Comparison of ENCODE assay signal across 8 cellular contexts in the genomic region with DNA sequence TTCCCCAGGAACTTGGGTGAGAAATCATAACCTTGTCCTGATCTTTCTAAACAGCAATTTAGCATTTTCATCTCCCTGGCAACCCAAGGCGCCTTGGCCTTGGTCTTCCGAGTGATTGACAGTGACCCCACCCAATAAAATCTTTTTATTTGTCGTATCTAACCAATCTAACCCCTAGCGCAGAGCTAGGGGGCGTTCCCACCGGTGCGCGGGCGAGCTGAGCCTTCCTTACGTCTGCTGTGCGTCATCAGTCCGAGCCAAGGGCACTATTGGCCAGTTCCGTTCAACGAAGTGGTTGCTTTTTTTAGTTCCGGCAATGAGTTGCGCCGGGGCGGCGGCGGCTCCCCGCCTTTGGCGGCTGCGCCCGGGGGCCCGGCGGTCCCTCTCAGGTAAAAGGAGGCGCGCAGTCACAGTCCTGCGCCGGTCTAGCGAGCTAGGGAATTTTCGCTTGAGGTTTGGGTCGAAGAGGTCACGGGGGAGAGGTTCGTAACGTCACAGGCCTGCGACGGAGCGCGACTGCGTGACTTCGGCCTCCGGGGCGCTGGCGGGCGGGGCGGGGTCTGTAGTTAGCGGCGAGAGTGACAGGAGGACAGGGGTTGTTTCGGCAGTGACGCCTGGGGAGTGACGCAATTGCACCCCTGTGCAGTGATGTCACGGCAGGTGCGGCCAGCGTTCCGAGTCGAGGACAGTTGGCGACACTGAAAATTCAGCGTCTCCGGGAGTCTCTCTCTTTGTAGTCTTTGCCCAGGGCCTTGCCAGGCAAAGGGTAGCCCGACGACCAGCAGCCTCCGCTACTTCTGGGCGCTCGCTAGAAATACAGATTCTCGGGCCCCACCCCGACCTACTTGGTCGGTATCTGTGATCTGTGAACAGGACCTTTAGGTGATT. TPM values are rescaled to one million over a fixed set of nuclear protein-coding genes. Genes with fewer than 3 reads are reported as not detected.
DNase-seq lines count a peak whose midpoint lies in the region; ATAC-seq lines count a peak whose summit lies in the region.

Gene COQ7 (plus strand): TSS at position 266 of the 888 bp plus-strand sequence. CDS start 51 bp downstream, at position 317.

- no peaks in the 10 kb centered on the region for H3K27me3 ChIP-seq in BLaER1

- H3K4me3 ChIP-seq in BLaER1, result peak within 1 kb of the TSS; percentile 80

- H3K27ac ChIP-seq in BLaER1, result peak within 1 kb of the TSS; percentile 99

- no peaks in the 10 kb centered on the region for H4K20me1 ChIP-seq in BLaER1

- peak within 1 kb of the TSS; percentile 73 for H3K4me2 ChIP-seq in BLaER1

- peaks cover 20% of the 10 kb centered on the region for H3K4me1 ChIP-seq in BLaER1

- intact Hi-C loops in left colon (cut with DNase I, micrococcal nuclease), result no loop called here

- peak within 1 kb of the TSS; percentile 98 for H3K9ac ChIP-seq in BLaER1

- H3K9me3 ChIP-seq in BLaER1, result no peaks in the 10 kb centered on the region

- DNase-seq in NCI-H748 (lab: John Stamatoyannopoulos, UW; ENCODE audit: unreplicated experiment) (peak; percentile 99), cortex of kidney (lab: John Stamatoyannopoulos, UW) (peak; percentile 20), left colon (peak; percentile 99)
- DNase-seq in activated CD4-positive, alpha-beta T cell treated with anti-CD3 and anti-CD28 coated beads, Interleukin-2, amount 50 U/mL, for 1 hour, result peak; percentile 99
- DNase-seq in stimulated activated CD4-positive, alpha-beta T cell treated with anti-CD3 and anti-CD28 coated beads, Interleukin-1b, Interleukin-23, amount 100 ng/mL, for 48 hours, result peak; percentile 99

- ATAC-seq in GM19351 (IDR thresholded peaks at IDR 0.05; ENCODE audit: unreplicated experiment), result peak; percentile 91
- ATAC-seq in HG03521 (IDR thresholded peaks at IDR 0.05; ENCODE audit: unreplicated experiment), result peak; percentile 86
- peak; percentile 90 for ATAC-seq in left colon

- H3K36me3 ChIP-seq in BLaER1, result peaks cover 12% of the 10 kb centered on the region

RNA-seq across cellular contexts. Expression of gene COQ7, which starts in this region (rescaled TPM):
- total RNA-seq in left colon, result 10 to 100 TPM; 25.9 to 29.6 TPM

Comparison
In these comparisons a context has a peak if more than half of its experiments do, and no peak if none do; other contexts are left out.
1. Peak in every context shown above with its lines: DNase-seq, ATAC-seq, H3K4me3 ChIP-seq and H3K27ac ChIP-seq.
2. DNase-seq: peak in every context shown above with its lines; median percentile 99 in NCI-H748; 99 in activated CD4-positive, alpha-beta T cell treated with anti-CD3 and anti-CD28 coated beads, Interleukin-2, amount 50 U/mL, for 1 hour; 99 in left colon; 99 in stimulated activated CD4-positive, alpha-beta T cell treated with anti-CD3 and anti-CD28 coated beads, Interleukin-1b, Interleukin-23, amount 100 ng/mL, for 48 hours; 20 in cortex of kidney.